In genomic region chr12:104243551-104243950, GRCh38 we compare ENCODE assay signal across 21 cellular contexts. TPM values are rescaled to one million over a fixed set of nuclear protein-coding genes. Genes with fewer than 3 reads are reported as not detected.
DNase-seq lines count a peak whose midpoint lies in the region; ATAC-seq and TF ChIP-seq lines count a peak whose summit lies in the region.
"Had no signal": no experiment of that assay in that cellular context is flagged by ENCODE, and none has a peak within 500 bp of the region (broad histone marks: within the 10 kb centered on the region; RNA-seq: fewer than 3 reads in every experiment).

No MANE protein-coding gene starts in this region.

- CTCF ChIA-PET in HEK293 (lab: Yijun Ruan, JAX), result interaction anchor here (0.5 to 1.3 kb wide), 2 partner anchors 10 to 15 kb away, joined by 6 read pairs; no protein-coding TSS in a partner anchor

- H3K9me3 ChIP-seq in HEK293 (ENCODE audit: control insufficient read depth, insufficient read depth, low read depth, low read length), result no peaks in the 10 kb centered on the region
- H3K9me3 ChIP-seq: esophagus squamous epithelium, MG63, vagina had no signal

- H3K4me3 ChIP-seq in HEK293 (ENCODE audit: low read depth, low read length), result no peak overlapping the region
- H3K4me3 ChIP-seq: esophagus squamous epithelium, MG63, vagina had no signal

- H3K9me3 Mint-ChIP-seq in osteocyte (ENCODE audit: unreplicated experiment), result no peaks in the 10 kb centered on the region
- H3K9me3 Mint-ChIP-seq: activated naive CD4-positive, alpha-beta T cell treated with anti-CD3 and anti-CD28 coated beads for 36 hours; activated T-cell treated with anti-CD3 and anti-CD28 coated beads, Interleukin-2, amount 50 U/mL, for 4 hours; neural crest cell had no signal

- no peak overlapping the region for H3K4me3 Mint-ChIP-seq in osteocyte (ENCODE audit: unreplicated experiment)
- H3K4me3 Mint-ChIP-seq: activated naive CD4-positive, alpha-beta T cell treated with anti-CD3 and anti-CD28 coated beads for 36 hours; activated T-cell treated with anti-CD3 and anti-CD28 coated beads, Interleukin-2, amount 50 U/mL, for 4 hours; neural crest cell had no signal

- TF ChIP-seq CTCF in HEK293 (tag by site-specific recombination; IDR thresholded peaks at IDR 0.05) (no peak), VCaP (conservative IDR thresholded peaks at IDR 0.05) (no peak), osteocyte (IDR thresholded peaks at IDR 0.05) (no peak)

- no peaks in the 10 kb centered on the region for H3K36me3 ChIP-seq in HEK293 (ENCODE audit: control insufficient read depth in 2 of 2, insufficient read depth in 1 of 2, low read length in 2 of 2)
- H3K36me3 ChIP-seq: esophagus squamous epithelium, MG63, vagina had no signal

- POLR2A ChIA-PET in HEK293 (lab: Yijun Ruan, JAX), result no interaction called here

- DNase-seq in left ventricle myocardium superior, result no peak
- DNase-seq in cardiac septum (ENCODE audit: low spot score), result no peak
- no peak for DNase-seq in osteocyte (ENCODE audit: extremely low spot score, unreplicated experiment)
- DNase-seq in germinal center (ENCODE audit: low spot score), result no peak
- DNase-seq: activated naive CD4-positive, alpha-beta T cell treated with anti-CD3 and anti-CD28 coated beads for 36 hours; activated T-cell treated with anti-CD3 and anti-CD28 coated beads, Interleukin-2, amount 50 U/mL, for 4 hours; effector CD8-positive, alpha-beta T cell; esophagus squamous epithelium; IMR-90; MG63; NCI-H1930; stimulated activated CD4-positive, alpha-beta T cell treated with anti-CD3 and anti-CD28 coated beads, Interleukin-12 subunit alpha, Interleukin-12 subunit beta, amount 100 ng/mL, for 4 hours; stimulated activated CD8-positive, alpha-beta memory T cell treated with anti-CD3 and anti-CD28 coated beads, Interleukin-4, amount 100 ng/mL, for 48 hours; substantia nigra; T-helper 9 cell had no signal

- H3K27me3 Mint-ChIP-seq in osteocyte (ENCODE audit: unreplicated experiment), result no peaks in the 10 kb centered on the region

- intact Hi-C loops in left ventricle myocardium superior (cut with micrococcal nuclease) (no loop called here), cardiac septum (cut with DNase I) (no loop called here)

- H3K4me1 Mint-ChIP-seq in osteocyte (ENCODE audit: unreplicated experiment), result no peaks in the 10 kb centered on the region
- H3K4me1 Mint-ChIP-seq: neural crest cell had no signal

- H3K27ac ChIP-seq in HEK293 (ENCODE audit: extremely low read depth, low read depth, low read length), result no peak overlapping the region
- H3K27ac ChIP-seq in VCaP, result peak overlapping the region; percentile 9
- H3K27ac ChIP-seq: esophagus squamous epithelium, vagina had no signal

- H3K4me1 ChIP-seq in HEK293 (ENCODE audit: control insufficient read depth, insufficient read depth, low read length), result no peaks in the 10 kb centered on the region
- H3K4me1 ChIP-seq: esophagus squamous epithelium, vagina had no signal

- H3K27ac Mint-ChIP-seq in osteocyte (ENCODE audit: unreplicated experiment), result no peak overlapping the region
- H3K27ac Mint-ChIP-seq: activated naive CD4-positive, alpha-beta T cell treated with anti-CD3 and anti-CD28 coated beads for 36 hours had no signal

- H3K36me3 Mint-ChIP-seq in osteocyte (ENCODE audit: unreplicated experiment), result no peaks in the 10 kb centered on the region

- peak; percentile 27 for ATAC-seq in left ventricle myocardium superior
- no peak for ATAC-seq in HG02938 (IDR thresholded peaks at IDR 0.05; ENCODE audit: unreplicated experiment)
- ATAC-seq in GM19463 (IDR thresholded peaks at IDR 0.05; ENCODE audit: unreplicated experiment), result no peak
- ATAC-seq: activated T-cell treated with anti-CD3 and anti-CD28 coated beads, Interleukin-2, amount 50 U/mL, for 4 hours had no signal

TF ChIP-seq in HEK293, 187 proteins besides CTCF, POLR2A, EP300 and RAD21:
- TF ChIP-seq FEZF1 (tag by site-specific recombination; IDR thresholded peaks at IDR 0.05) (peak; percentile 83), ZNF791 (tag by site-specific recombination; IDR thresholded peaks at IDR 0.05) (no peak), ZNF341 (tag by site-specific recombination; IDR thresholded peaks at IDR 0.05; ENCODE audit: low read depth) (no peak), ZNF677 (tag by site-specific recombination; IDR thresholded peaks at IDR 0.05) (no peak), ZSCAN30 (tag by site-specific recombination; IDR thresholded peaks at IDR 0.05) (peak; percentile 26; the same call in 1 of the 2 replicates), ZNF350 (tag by site-specific recombination; IDR thresholded peaks at IDR 0.05) (no peak), PRDM1 (tag by site-specific recombination; IDR thresholded peaks at IDR 0.05) (peak; percentile 29; the same call in 1 of the 2 replicates), PRDM6 (tag by site-specific recombination; IDR thresholded peaks at IDR 0.05) (peak; percentile 58; the same call in 1 of the 2 replicates), ZNF175 (tag by site-specific recombination; IDR thresholded peaks at IDR 0.05) (no peak), ZNF239 (tag by site-specific recombination; IDR thresholded peaks at IDR 0.05) (no peak), ZNF335 (tag by site-specific recombination; conservative IDR thresholded peaks at IDR 0.05) (0 out of 2 replicates have a peak, but pooled peaks have one; percentile 17), INSM2 (tag by site-specific recombination; IDR thresholded peaks at IDR 0.05) (no peak)

RNA-seq across cellular contexts. Expression of gene TXNRD1, which starts 28.0 kb away (rescaled TPM):
- total RNA-seq in left ventricle myocardium superior, result 88.0 TPM
- total RNA-seq in cardiac septum, result 121 TPM
- 88.6 and 100 TPM in 2 replicates for total RNA-seq in osteocyte

RNA-seq across cellular contexts. Expression of gene EID3, which starts 60.0 kb away (rescaled TPM):
- total RNA-seq in left ventricle myocardium superior, result 0.97 TPM
- 2.1 TPM for total RNA-seq in cardiac septum
- total RNA-seq in osteocyte, result 2.8 and 3.7 TPM in 2 replicates
